ENCODE assay signal across 8 cellular contexts in genomic region chr4:119454491-119455270, GRCh38.
DNase-seq lines count a peak whose midpoint lies in the region; ATAC-seq, FAIRE-seq and TF ChIP-seq lines count a peak whose summit lies in the region.
"Not testable (repeated sequence)": the region's sequence is repeated elsewhere in the genome, so short reads cannot be mapped to it uniquely, and the experiment has no call there.

No MANE protein-coding gene starts in this region.

- not testable (repeated sequence) for H3K9me3 Mint-ChIP-seq in naive thymus-derived CD4-positive, alpha-beta T cell; stimulated activated memory B cell treated with anti-CD40 and anti-IgM and Interleukin-4, amounts not matched to agents 10 μg/mL and 1 μg/mL and 100 μg/mL, for 72 hours

- H3F3A ChIP-seq in GM23248 (ENCODE audit: insufficient read depth) = not testable (repeated sequence)

- not testable (repeated sequence) for FAIRE-seq in RCC 7860 (lab: Jason Lieb, UNC)

- peak overlapping the region; percentile 98 for H3K9ac ChIP-seq in GM23248
- peak overlapping the region; percentile 78 for H3K9ac ChIP-seq in Karpas-422 (ENCODE audit: low read length)
- H3K9ac ChIP-seq in fibroblast of lung (ENCODE audit: insufficient read depth, low read length) = peak overlapping the region; percentile 75

- H3K79me2 ChIP-seq in GM23248 (ENCODE audit: insufficient read depth) = peaks cover 26% of the 10 kb centered on the region
- peaks cover 21% of the 10 kb centered on the region for H3K79me2 ChIP-seq in Karpas-422 (ENCODE audit: low read length)
- not testable (repeated sequence) for H3K79me2 ChIP-seq in fibroblast of lung (ENCODE audit: control insufficient read depth, insufficient read depth, low read length)

- H3K27ac Mint-ChIP-seq in naive thymus-derived CD4-positive, alpha-beta T cell = peak overlapping the region; percentile 98 to 100 (median 99)
- peak overlapping the region; percentile 96 for H3K27ac Mint-ChIP-seq in stimulated activated memory B cell treated with anti-CD40 and anti-IgM and Interleukin-4, amounts not matched to agents 10 μg/mL and 1 μg/mL and 100 μg/mL, for 72 hours

- H3K9me2 ChIP-seq in GM23248 (ENCODE audit: insufficient read depth); Karpas-422 (replicated peaks; ENCODE audit: insufficient read depth, low read length): not testable (repeated sequence)

- not testable (repeated sequence) for H3K4me1 ChIP-seq in GM23248 (ENCODE audit: insufficient read depth); Karpas-422 (ENCODE audit: low read length); fibroblast of lung (ENCODE audit: control insufficient read depth, extremely low read depth, insufficient read depth, low read length); naive thymus-derived CD4-positive, alpha-beta T cell (ENCODE audit: control insufficient read depth in 2 of 2, insufficient read depth in 2 of 2, low read length in 2 of 2)

- peak overlapping the region; percentile 86 to 96 (median 93) for H3K4me3 Mint-ChIP-seq in naive thymus-derived CD4-positive, alpha-beta T cell
- H3K4me3 Mint-ChIP-seq in stimulated activated memory B cell treated with anti-CD40 and anti-IgM and Interleukin-4, amounts not matched to agents 10 μg/mL and 1 μg/mL and 100 μg/mL, for 72 hours = peak overlapping the region; percentile 90

- H3K4me2 ChIP-seq in GM23248 (ENCODE audit: unreplicated experiment) (peak overlapping the region; percentile 88), Karpas-422 (ENCODE audit: low read depth, low read length, poor library complexity, severe bottlenecking) (peak overlapping the region; percentile 56), fibroblast of lung (ENCODE audit: extremely low read depth, insufficient read depth, low read length) (peak overlapping the region; percentile 48)

- CTCF ChIA-PET in naive thymus-derived CD4-positive, alpha-beta T cell (lab: Charles Lee) = interaction anchor here (0.7 to 1.4 kb wide), 3 partner anchors 50 to 165 kb away, joined by 3 to 6 read pairs (median 3); no protein-coding TSS in a partner anchor

- WGBS in GM23248 (ENCODE audit: low coverage in 1 of 2, low lambda C conversion rate in 2 of 2, missing lambda C conversion rate in 2 of 2), 2 experiments = 0 to 2% methylated on average over 68 to 70 of the region's 80 CpGs

- H3K4me3 ChIP-seq in GM23248 (peak overlapping the region; percentile 81), Karpas-422 (ENCODE audit: low read length) (peak overlapping the region; percentile 76), fibroblast of lung (replicated peaks in 1 of 4; ENCODE audit: control extremely low read depth in 1 of 4, insufficient read depth in 1 of 4, low read depth in 3 of 4, low read length in 4 of 4) (peak overlapping the region; percentile 64 to 69 (median 66))
- peak overlapping the region; percentile 79 for H3K4me3 ChIP-seq in naive thymus-derived CD4-positive, alpha-beta T cell (ENCODE audit: low read length)

- H3K27me3 ChIP-seq in GM23248 (replicated peaks; ENCODE audit: insufficient read depth); Karpas-422 (ENCODE audit: low read length); fibroblast of lung (ENCODE audit: control insufficient read depth, insufficient read depth, low read length); naive thymus-derived CD4-positive, alpha-beta T cell (ENCODE audit: control insufficient read depth in 2 of 2, insufficient read depth in 2 of 2, low read length in 2 of 2): not testable (repeated sequence)

- in situ Hi-C loops in GM23248 (cut with MboI) = not testable (repeated sequence)

- H2AFZ ChIP-seq in GM23248 (peak overlapping the region; percentile 85), fibroblast of lung (ENCODE audit: low read length) (peak overlapping the region; percentile 33)
- not testable (repeated sequence) for H2AFZ ChIP-seq in Karpas-422 (ENCODE audit: low read length)

- H3K36me3 ChIP-seq in GM23248 (ENCODE audit: low read depth); Karpas-422 (ENCODE audit: insufficient read depth, low read length); fibroblast of lung (ENCODE audit: control insufficient read depth, insufficient read depth, low read length); naive thymus-derived CD4-positive, alpha-beta T cell (ENCODE audit: control insufficient read depth in 2 of 3, insufficient read depth in 3 of 3, low read length in 3 of 3): not testable (repeated sequence)

- not testable (repeated sequence) for H4K20me1 ChIP-seq in GM23248 (ENCODE audit: insufficient read depth); Karpas-422 (ENCODE audit: insufficient read depth, low read depth, low read length); fibroblast of lung (ENCODE audit: control insufficient read depth, extremely low read depth, insufficient read depth, low read length)

- intact Hi-C loops in naive thymus-derived CD4-positive, alpha-beta T cell (cut with micrococcal nuclease) = loop anchor here (1.0 to 10.0 kb wide), 11 partner anchors 80 to 1177 kb away; partner anchors contain the start of genes SEC24D (in 2 of the 2) and USP53 (in 2 of the 2)

- not testable (repeated sequence) for H3K9me3 ChIP-seq in GM23248 (ENCODE audit: low read depth); Karpas-422 (ENCODE audit: low read length); fibroblast of lung (ENCODE audit: control insufficient read depth, insufficient read depth, low read depth, low read length); naive thymus-derived CD4-positive, alpha-beta T cell (ENCODE audit: control insufficient read depth in 2 of 3, low read length in 3 of 3)

- DNase-seq in Daoy (ENCODE audit: low read depth) = peak; percentile 92
- DNase-seq in GM23248 = peak; percentile 96
- DNase-seq in Karpas-422 = peak; percentile 97
- peak; percentile 80 for DNase-seq in RCC 7860 (ENCODE audit: low spot score)
- DNase-seq in activated T-helper 1 cell treated with anti-CD3 and anti-CD28 coated beads, Interleukin-2, amount 50 U/mL, for 16 hours (ENCODE audit: low read depth in 1 of 2, low spot score in 1 of 2) = peak; percentile 82 to 99
- peak; percentile 93 to 97 for DNase-seq in fibroblast of lung (ENCODE audit: low read depth in 2 of 2)
- peak; percentile 92 to 100 (median 99) for DNase-seq in naive thymus-derived CD4-positive, alpha-beta T cell

- not testable (repeated sequence) for H3K27me3 Mint-ChIP-seq in naive thymus-derived CD4-positive, alpha-beta T cell; stimulated activated memory B cell treated with anti-CD40 and anti-IgM and Interleukin-4, amounts not matched to agents 10 μg/mL and 1 μg/mL and 100 μg/mL, for 72 hours

- H3K4me1 Mint-ChIP-seq in naive thymus-derived CD4-positive, alpha-beta T cell = peaks cover 0 to 13% (median 11%) of the 10 kb centered on the region in 7 donors
- H3K4me1 Mint-ChIP-seq in stimulated activated memory B cell treated with anti-CD40 and anti-IgM and Interleukin-4, amounts not matched to agents 10 μg/mL and 1 μg/mL and 100 μg/mL, for 72 hours = not testable (repeated sequence)

- not testable (repeated sequence) for TF ChIP-seq CTCF in fibroblast of lung (conservative IDR thresholded peaks at IDR 0.05 in 1 of 2, IDR thresholded peaks at IDR 0.05 in 1 of 2; ENCODE audit: low read depth in 1 of 2, low read length in 2 of 2)

- H3K27ac ChIP-seq in GM23248 = peak overlapping the region; percentile 95
- H3K27ac ChIP-seq in Karpas-422 (ENCODE audit: low read length) = peak overlapping the region; percentile 34; the same call in 1 of the 2 replicates
- H3K27ac ChIP-seq in fibroblast of lung (ENCODE audit: insufficient read depth, low read length) = peak overlapping the region; percentile 97
- H3K27ac ChIP-seq in naive thymus-derived CD4-positive, alpha-beta T cell (ENCODE audit: low read depth, low read length) = peak overlapping the region; percentile 87

- POLR2A ChIA-PET in naive thymus-derived CD4-positive, alpha-beta T cell (lab: Charles Lee) = interaction anchor here (0.6 to 2.0 kb wide), 6 partner anchors 83 to 770 kb away, joined by 3 to 18 read pairs (median 4); partner anchors contain the start of genes MAD2L1 and METTL14

- not testable (repeated sequence) for H3K36me3 Mint-ChIP-seq in naive thymus-derived CD4-positive, alpha-beta T cell; stimulated activated memory B cell treated with anti-CD40 and anti-IgM and Interleukin-4, amounts not matched to agents 10 μg/mL and 1 μg/mL and 100 μg/mL, for 72 hours

- peak; percentile 99 for ATAC-seq in naive thymus-derived CD4-positive, alpha-beta T cell
- ATAC-seq in stimulated activated memory B cell treated with anti-CD40 and anti-IgM and Interleukin-4, amounts not matched to agents 10 μg/mL and 1 μg/mL and 100 μg/mL, for 72 hours = peak; percentile 100

Comparison
In these comparisons a context has a peak if more than half of its experiments do, and no peak if none do; other contexts are left out.
1. Peak in every context shown above with its lines: DNase-seq, ATAC-seq, H3K4me3 ChIP-seq and H3K27ac ChIP-seq.
2. H3K27ac ChIP-seq: peak in every context shown above with its lines; median percentile 97 in fibroblast of lung; 95 in GM23248; 87 in naive thymus-derived CD4-positive, alpha-beta T cell; 34 in Karpas-422.